25 cellular contexts compared by ENCODE assay signal in the genomic region with DNA sequence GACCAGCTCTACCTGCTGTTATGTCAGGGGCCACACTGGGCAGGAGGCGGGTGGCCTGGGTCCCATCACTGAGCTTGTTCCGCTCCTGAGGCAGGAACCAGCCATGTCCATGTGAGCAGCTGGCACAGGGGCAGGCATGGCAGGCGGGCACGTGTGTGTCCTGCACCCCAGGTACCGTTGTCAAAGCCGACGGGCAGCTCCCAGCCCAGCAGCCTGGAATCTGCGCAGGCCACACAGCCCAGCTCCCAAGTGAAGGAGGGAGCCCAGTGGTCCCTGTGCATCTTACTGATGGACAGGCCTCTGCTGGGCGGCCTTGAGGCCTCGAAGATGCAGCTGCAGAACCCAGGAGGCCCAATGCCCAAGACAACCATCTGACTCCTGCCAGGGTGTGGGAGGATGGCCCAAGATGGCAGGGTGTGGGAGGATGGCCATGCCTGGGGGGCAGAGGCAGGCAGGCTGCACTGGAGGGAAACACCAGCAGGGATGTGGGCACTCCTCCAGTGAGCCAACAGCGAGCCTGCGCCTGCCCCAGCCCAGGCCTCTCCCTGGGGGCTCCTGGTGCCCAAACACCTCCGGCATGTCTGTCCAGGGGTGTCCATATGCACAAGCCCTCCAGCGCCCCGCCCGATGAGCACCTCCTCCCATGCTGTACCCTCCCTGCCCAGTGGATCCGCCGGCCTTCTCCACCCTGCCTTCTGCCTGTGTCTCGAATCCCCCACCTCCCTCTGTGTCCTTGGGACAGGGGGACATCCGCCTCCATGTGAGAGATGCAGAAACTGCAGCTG. TPM values are rescaled to one million over a fixed set of nuclear protein-coding genes. Genes with fewer than 3 reads are reported as not detected.
"Had no signal": no experiment of that assay in that cellular context is flagged by ENCODE, and none has a peak within 500 bp of the region (broad histone marks: within the 10 kb centered on the region; RNA-seq: fewer than 3 reads in every experiment).

No MANE protein-coding gene starts in this region.

- H3K36me3 ChIP-seq: lower lobe of right lung had no signal

- H3K4me1 ChIP-seq: testis had no signal

- H3K4me3 Mint-ChIP-seq: activated CD4-positive, alpha-beta memory T cell treated with anti-CD3 and anti-CD28 coated beads for 36 hours; activated naive CD8-positive, alpha-beta T cell treated with anti-CD3 and anti-CD28 coated beads, Interleukin-2, amount 10 ng/mL, durations not matched to agents 7 days and 5 days; activated T-helper 1 cell treated with anti-CD3 and anti-CD28 coated beads, Interleukin-12 subunit alpha, Interleukin-12 subunit beta, Interleukin-2, Interleukin-4 antibody, amounts not matched to agents 30 ng/mL and 10 ng/mL and 1 ng/mL, durations not matched to agents 14 hours and 24 hours and 36 hours; mesothelial cell of epicardium; nephron; stimulated activated naive CD8-positive, alpha-beta T cell treated with anti-CD3 and anti-CD28 coated beads, Interleukin-15, amount 100 ng/mL, for 72 hours; type B pancreatic cell; WTC11 had no signal

- ATAC-seq: body of pancreas, left cardiac atrium, WTC11 had no signal

- H3K27me3 ChIP-seq: body of pancreas, dorsolateral prefrontal cortex, testis had no signal

- DNase-seq: activated CD4-positive, alpha-beta memory T cell treated with anti-CD3 and anti-CD28 coated beads for 36 hours; activated CD4-positive, alpha-beta T cell treated with anti-CD3 and anti-CD28 coated beads for 4 hours; activated naive CD8-positive, alpha-beta T cell treated with anti-CD3 and anti-CD28 coated beads, Interleukin-2, amount 10 ng/mL, durations not matched to agents 7 days and 5 days; activated T-cell treated with anti-CD3 and anti-CD28 coated beads for 4 hours; body of pancreas; caudate nucleus; dorsolateral prefrontal cortex; foreskin melanocyte; glutamatergic neuron; hippocampal formation; left cardiac atrium; lower lobe of right lung; occipital lobe; retina; stimulated activated CD4-positive, alpha-beta T cell treated with anti-CD3 and anti-CD28 coated beads, Interleukin-12 subunit alpha, Interleukin-12 subunit beta, amount 100 ng/mL, for 4 hours; stimulated activated CD4-positive, alpha-beta T cell treated with anti-CD3 and anti-CD28 coated beads, Interleukin-2, amount 100 ng/mL, for 24 hours; stimulated activated naive CD8-positive, alpha-beta T cell treated with anti-CD3 and anti-CD28 coated beads, Interleukin-15, amount 100 ng/mL, for 72 hours; testis had no signal

- H3K4me3 ChIP-seq: body of pancreas, dorsolateral prefrontal cortex, lower lobe of right lung, testis had no signal

- H3K9me3 ChIP-seq: body of pancreas, lower lobe of right lung, testis had no signal

- H3K27ac ChIP-seq: body of pancreas, dorsolateral prefrontal cortex, epithelial cell of prostate, lower lobe of right lung, testis had no signal

- H3K27me3 Mint-ChIP-seq: activated CD4-positive, alpha-beta memory T cell treated with anti-CD3 and anti-CD28 coated beads for 36 hours; activated naive CD8-positive, alpha-beta T cell treated with anti-CD3 and anti-CD28 coated beads, Interleukin-2, amount 10 ng/mL, durations not matched to agents 7 days and 5 days; stimulated activated naive CD8-positive, alpha-beta T cell treated with anti-CD3 and anti-CD28 coated beads, Interleukin-15, amount 100 ng/mL, for 72 hours; type B pancreatic cell had no signal

- H3K27ac Mint-ChIP-seq: activated CD4-positive, alpha-beta memory T cell treated with anti-CD3 and anti-CD28 coated beads for 36 hours; activated naive CD8-positive, alpha-beta T cell treated with anti-CD3 and anti-CD28 coated beads, Interleukin-2, amount 10 ng/mL, durations not matched to agents 7 days and 5 days; activated T-helper 1 cell treated with anti-CD3 and anti-CD28 coated beads, Interleukin-12 subunit alpha, Interleukin-12 subunit beta, Interleukin-2, Interleukin-4 antibody, amounts not matched to agents 30 ng/mL and 10 ng/mL and 1 ng/mL, durations not matched to agents 14 hours and 24 hours and 36 hours; mesothelial cell of epicardium; nephron; stimulated activated naive CD8-positive, alpha-beta T cell treated with anti-CD3 and anti-CD28 coated beads, Interleukin-15, amount 100 ng/mL, for 72 hours; type B pancreatic cell; WTC11 had no signal

RNA-seq across cellular contexts. Expression of a gene that starts 39.8 kb away (rescaled TPM):
- total RNA-seq: activated CD4-positive, alpha-beta memory T cell treated with anti-CD3 and anti-CD28 coated beads for 36 hours; activated naive CD8-positive, alpha-beta T cell treated with anti-CD3 and anti-CD28 coated beads, Interleukin-2, amount 10 ng/mL, durations not matched to agents 7 days and 5 days; activated T-helper 1 cell treated with anti-CD3 and anti-CD28 coated beads, Interleukin-12 subunit alpha, Interleukin-12 subunit beta, Interleukin-2, Interleukin-4 antibody, amounts not matched to agents 30 ng/mL and 10 ng/mL and 1 ng/mL, durations not matched to agents 14 hours and 24 hours and 36 hours; body of pancreas; lower lobe of right lung; occipital lobe; T-helper 2 cell treated with Interferon-gamma antibody and Interleukin-4, amounts not matched to agents 100 ng/mL and 5 ng/mL, for 36 hours; WTC11 had no signal
